17 cellular contexts compared by ENCODE assay signal in genomic region chr5:176737001-176737745, GRCh38.
A peak's percentile ranks its signal among the peaks of the same experiment; 100 is the strongest.
DNase-seq lines count a peak whose midpoint lies in the region; ATAC-seq and TF ChIP-seq lines count a peak whose summit lies in the region.
"Had no signal": no experiment of that assay in that cellular context is flagged by ENCODE, and none has a peak within 500 bp of the region (broad histone marks: within the 10 kb centered on the region; RNA-seq: fewer than 3 reads in every experiment).

No MANE protein-coding gene starts in this region.

- H3K9me3 ChIP-seq in BE2C (no peaks in the 10 kb centered on the region), Peyer's patch (no peaks in the 10 kb centered on the region), neuronal stem cell (replicated peaks in 1 of 2; ENCODE audit: control insufficient read depth in 2 of 2, insufficient read depth in 1 of 2, low read depth in 1 of 2, low read length in 2 of 2) (no peaks in the 10 kb centered on the region)
- H3K9me3 ChIP-seq: neutrophil had no signal

- no peak overlapping the region for H2BK5ac ChIP-seq in neuronal stem cell (ENCODE audit: low read length)

- H3K23ac ChIP-seq in neuronal stem cell (ENCODE audit: low read depth, low read length, poor library complexity): no peak overlapping the region

- H3K4me1 ChIP-seq in BE2C (peaks cover 40% of the 10 kb centered on the region), Peyer's patch (no peaks in the 10 kb centered on the region), neuronal stem cell (ENCODE audit: control insufficient read depth in 2 of 2, insufficient read depth in 1 of 2, low read depth in 1 of 2, low read length in 2 of 2) (peaks cover 4 to 28% of the 10 kb centered on the region in 2 donors)

- H4K8ac ChIP-seq in neuronal stem cell (ENCODE audit: low read depth, low read length): no peak overlapping the region

- no peaks in the 10 kb centered on the region for H3K36me3 Mint-ChIP-seq in CD14-positive monocyte
- no peaks in the 10 kb centered on the region for H3K36me3 Mint-ChIP-seq in activated T-helper 2 cell treated with anti-CD3 and anti-CD28 coated beads, Interferon-gamma antibody, Interleukin-2, Interleukin-4, amounts not matched to agents 10 μg/mL and 5 μg/mL and 100 μg/mL, durations not matched to agents 14 hours and 24 hours and 36 hours (ENCODE audit: low read depth)
- H3K36me3 Mint-ChIP-seq: activated naive CD8-positive, alpha-beta T cell treated with anti-CD3 and anti-CD28 coated beads, Interleukin-2, amount 10 ng/mL, durations not matched to agents 7 days and 5 days had no signal

- intact Hi-C loops in CD14-positive monocyte (cut with micrococcal nuclease): no loop called here
- intact Hi-C loops in activated T-helper 2 cell treated with anti-CD3 and anti-CD28 coated beads, Interferon-gamma antibody, Interleukin-2, Interleukin-4, amounts not matched to agents 10 μg/mL and 5 μg/mL and 100 μg/mL, durations not matched to agents 14 hours and 24 hours and 36 hours (cut with micrococcal nuclease): no loop called here

- H3K9me3 Mint-ChIP-seq in CD14-positive monocyte: peaks cover 0 to 6% (median 0%) of the 10 kb centered on the region in 7 donors
- no peaks in the 10 kb centered on the region for H3K9me3 Mint-ChIP-seq in activated T-helper 2 cell treated with anti-CD3 and anti-CD28 coated beads, Interferon-gamma antibody, Interleukin-2, Interleukin-4, amounts not matched to agents 10 μg/mL and 5 μg/mL and 100 μg/mL, durations not matched to agents 14 hours and 24 hours and 36 hours
- H3K9me3 Mint-ChIP-seq: activated naive CD8-positive, alpha-beta T cell treated with anti-CD3 and anti-CD28 coated beads, Interleukin-2, amount 10 ng/mL, durations not matched to agents 7 days and 5 days; effector memory CD8-positive, alpha-beta T cell had no signal

- no peak overlapping the region for H2BK120ac ChIP-seq in neuronal stem cell (ENCODE audit: low read depth, low read length)

- peak overlapping the region; percentile 76 for H3K18ac ChIP-seq in neuronal stem cell (ENCODE audit: low read length)

- H3K4ac ChIP-seq in neuronal stem cell (ENCODE audit: low read length): no peak overlapping the region

- H3K4me1 Mint-ChIP-seq in CD14-positive monocyte: no peaks in the 10 kb centered on the region
- H3K4me1 Mint-ChIP-seq in activated T-helper 2 cell treated with anti-CD3 and anti-CD28 coated beads, Interferon-gamma antibody, Interleukin-2, Interleukin-4, amounts not matched to agents 10 μg/mL and 5 μg/mL and 100 μg/mL, durations not matched to agents 14 hours and 24 hours and 36 hours (ENCODE audit: low read depth): no peaks in the 10 kb centered on the region

- peak; percentile 70 for DNase-seq in BE2C
- peak in 2 of 3 donors; percentile 7 to 21 for DNase-seq in Peyer's patch
- DNase-seq in glomerular visceral epithelial cell (ENCODE audit: extremely low spot score): peak; percentile 16
- no peak for DNase-seq in neuronal stem cell (ENCODE audit: low spot score)
- DNase-seq in CD14-positive monocyte (ENCODE audit: low spot score): no peak
- DNase-seq in activated T-helper 2 cell treated with anti-CD3 and anti-CD28 coated beads, Interferon-gamma antibody, Interleukin-2, Interleukin-4, amounts not matched to agents 10 μg/mL and 5 μg/mL and 100 μg/mL, durations not matched to agents 14 hours and 24 hours and 36 hours (ENCODE audit: low spot score): no peak
- DNase-seq in NCI-H345 (lab: John Stamatoyannopoulos, UW): no peak
- DNase-seq: activated naive CD8-positive, alpha-beta T cell treated with anti-CD3 and anti-CD28 coated beads, Interleukin-2, amount 10 ng/mL, durations not matched to agents 7 days and 5 days; effector memory CD8-positive, alpha-beta T cell; KBM-7; NCI-H1092; stimulated activated CD4-positive, alpha-beta T cell treated with anti-CD3 and anti-CD28 coated beads, Interleukin-2, amount 100 ng/mL, for 48 hours had no signal

- H3K27me3 ChIP-seq in BE2C (no peaks in the 10 kb centered on the region), Peyer's patch (no peaks in the 10 kb centered on the region), neuronal stem cell (ENCODE audit: control insufficient read depth in 3 of 3, insufficient read depth in 3 of 3, low read depth in 1 of 3, low read length in 3 of 3) (peaks cover 0 to 58% (median 0%) of the 10 kb centered on the region in 3 experiments)

- no peak for ATAC-seq in HG03457 (IDR thresholded peaks at IDR 0.05; ENCODE audit: unreplicated experiment)
- ATAC-seq: effector memory CD8-positive, alpha-beta T cell; Right ventricle myocardium inferior; T-helper 17 cell had no signal

- no peak overlapping the region for H3K14ac ChIP-seq in neuronal stem cell (ENCODE audit: low read length)

- no peak overlapping the region for H3K4me3 ChIP-seq in BE2C (ENCODE audit: low read depth, low read length)
- H3K4me3 ChIP-seq in Peyer's patch: no peak overlapping the region
- H3K4me3 ChIP-seq in neuronal stem cell (ENCODE audit: low read length in 2 of 2): no peak overlapping the region
- H3K4me3 ChIP-seq: lung had no signal

- no peak overlapping the region for H3K4me3 Mint-ChIP-seq in CD14-positive monocyte
- no peak overlapping the region for H3K4me3 Mint-ChIP-seq in activated T-helper 2 cell treated with anti-CD3 and anti-CD28 coated beads, Interferon-gamma antibody, Interleukin-2, Interleukin-4, amounts not matched to agents 10 μg/mL and 5 μg/mL and 100 μg/mL, durations not matched to agents 14 hours and 24 hours and 36 hours (ENCODE audit: low read depth)
- H3K4me3 Mint-ChIP-seq: activated naive CD8-positive, alpha-beta T cell treated with anti-CD3 and anti-CD28 coated beads, Interleukin-2, amount 10 ng/mL, durations not matched to agents 7 days and 5 days; effector memory CD8-positive, alpha-beta T cell; T-helper 17 cell had no signal

- no peak overlapping the region for H3K27ac ChIP-seq in Peyer's patch
- H3K27ac ChIP-seq in neuronal stem cell (replicated peaks; ENCODE audit: low read length): no peak overlapping the region
- H3K27ac ChIP-seq: neutrophil had no signal

- no peak overlapping the region for H4K91ac ChIP-seq in neuronal stem cell (ENCODE audit: low read depth, low read length, poor library complexity)

- no peaks in the 10 kb centered on the region for H3K36me3 ChIP-seq in BE2C
- no peaks in the 10 kb centered on the region for H3K36me3 ChIP-seq in Peyer's patch
- no peaks in the 10 kb centered on the region for H3K36me3 ChIP-seq in neuronal stem cell (replicated peaks in 1 of 2; ENCODE audit: control insufficient read depth in 2 of 2, insufficient read depth in 2 of 2, low read length in 2 of 2)
- H3K36me3 ChIP-seq: neutrophil had no signal

- TF ChIP-seq CTCF in BE2C (IDR thresholded peaks at IDR 0.05; ENCODE audit: low read depth, low read length) (no peak), Peyer's patch (IDR thresholded peaks at IDR 0.05) (no peak), CD14-positive monocyte (IDR thresholded peaks at IDR 0.05) (no peak)

- peak overlapping the region; percentile 78 for H2AK5ac ChIP-seq in neuronal stem cell (ENCODE audit: low read depth, low read length)

- H2BK15ac ChIP-seq in neuronal stem cell (ENCODE audit: low read length): no peak overlapping the region

- H2AFZ ChIP-seq in neuronal stem cell (ENCODE audit: low read length): no peak overlapping the region

- no peak overlapping the region for H3K27ac Mint-ChIP-seq in CD14-positive monocyte
- H3K27ac Mint-ChIP-seq in activated T-helper 2 cell treated with anti-CD3 and anti-CD28 coated beads, Interferon-gamma antibody, Interleukin-2, Interleukin-4, amounts not matched to agents 10 μg/mL and 5 μg/mL and 100 μg/mL, durations not matched to agents 14 hours and 24 hours and 36 hours: no peak overlapping the region
- H3K27ac Mint-ChIP-seq: activated naive CD8-positive, alpha-beta T cell treated with anti-CD3 and anti-CD28 coated beads, Interleukin-2, amount 10 ng/mL, durations not matched to agents 7 days and 5 days; effector memory CD8-positive, alpha-beta T cell; T-helper 17 cell had no signal

- H3K4me2 ChIP-seq in neuronal stem cell (ENCODE audit: insufficient read depth, low read length, poor library complexity, severe bottlenecking): no peak overlapping the region

- peaks cover 38 to 64% (median 50%) of the 10 kb centered on the region in 3 donors for H3K27me3 Mint-ChIP-seq in CD14-positive monocyte (ENCODE audit: low read depth in 3 of 3)
- peaks cover 38% of the 10 kb centered on the region for H3K27me3 Mint-ChIP-seq in activated T-helper 2 cell treated with anti-CD3 and anti-CD28 coated beads, Interferon-gamma antibody, Interleukin-2, Interleukin-4, amounts not matched to agents 10 μg/mL and 5 μg/mL and 100 μg/mL, durations not matched to agents 14 hours and 24 hours and 36 hours (ENCODE audit: low read depth)

- no peak for TF ChIP-seq POLR2A in Peyer's patch (IDR thresholded peaks at IDR 0.05)

- no peaks in the 10 kb centered on the region for H3K79me1 ChIP-seq in neuronal stem cell (ENCODE audit: low read depth, low read length)

- H2BK12ac ChIP-seq in neuronal stem cell (ENCODE audit: low read length): peak overlapping the region; percentile 51

- no peak overlapping the region for H3K9ac ChIP-seq in neuronal stem cell (ENCODE audit: low read depth, low read length, poor library complexity)

- WGBS in neuronal stem cell (ENCODE audit: extremely low coverage in 2 of 2, insufficient read length in 2 of 2, insufficient replicate concordance in 1 of 2), 2 donors: no CpG with 5 or more reads among the region's 11 CpGs

Comparison
In these comparisons a context has a peak if more than half of its experiments do, and no peak if none do; other contexts are left out.
1. DNase-seq: peak in BE2C (single experiment), Peyer's patch (2 of 3) and glomerular visceral epithelial cell (single experiment); none in neuronal stem cell (single experiment), CD14-positive monocyte (single experiment), activated T-helper 2 cell treated with anti-CD3 and anti-CD28 coated beads, Interferon-gamma antibody, Interleukin-2, Interleukin-4, amounts not matched to agents 10 μg/mL and 5 μg/mL and 100 μg/mL, durations not matched to agents 14 hours and 24 hours and 36 hours (single experiment) and NCI-H345 (single experiment).